9 cellular contexts compared by ENCODE assay signal in genomic region chr14:75399819-75400678, GRCh38. TPM values are rescaled to one million over a fixed set of nuclear protein-coding genes. Genes with fewer than 3 reads are reported as not detected.
DNase-seq lines count a peak whose midpoint lies in the region; ATAC-seq and TF ChIP-seq lines count a peak whose summit lies in the region.
"Had no signal": no experiment of that assay in that cellular context is flagged by ENCODE, and none has a peak within 500 bp of the region (broad histone marks: within the 10 kb centered on the region; RNA-seq: fewer than 3 reads in every experiment).

No MANE protein-coding gene starts in this region.

- no peak for TF ChIP-seq CTCF in epithelial cell of esophagus (IDR thresholded peaks at IDR 0.05; ENCODE audit: insufficient read depth, low read depth, low read length, missing control alignments)

- DNase-seq in NCI-H748 (lab: John Stamatoyannopoulos, UW; ENCODE audit: unreplicated experiment) = peak; percentile 50
- DNase-seq in NCI-H748 treated with DMSO at 0.1 percent for 48 hours (lab: John Stamatoyannopoulos, UW) = no peak
- peak; percentile 66 for DNase-seq in NCI-H774 (lab: John Stamatoyannopoulos, UW)
- DNase-seq in epithelial cell of esophagus (ENCODE audit: low read depth) = peak; percentile 98
- peak; percentile 95 for DNase-seq in myocyte (ENCODE audit: low read depth)
- no peak for DNase-seq in GDM1 (lab: John Stamatoyannopoulos, UW)
- no peak for DNase-seq in stimulated activated CD4-positive, alpha-beta T cell treated with anti-CD3 and anti-CD28 coated beads, Interleukin-4, amount 100 ng/mL, for 1 hour

- H3K4me3 ChIP-seq in epithelial cell of esophagus (ENCODE audit: low read length) = no peak overlapping the region

- ATAC-seq in GM21576 (IDR thresholded peaks at IDR 0.05; ENCODE audit: unreplicated experiment) = no peak
- ATAC-seq: Panc1 had no signal

RNA-seq across cellular contexts. Expression of gene JDP2, which starts 27.8 kb away (rescaled TPM):
- 44.4 and 61.9 TPM in 2 replicates for total RNA-seq in myocyte
- 108 TPM for polyA plus RNA-seq in myocyte (2012)

Comparison
In these comparisons a context has a peak if more than half of its experiments do, and no peak if none do; other contexts are left out.
1. DNase-seq: peak in NCI-H748 (single experiment), NCI-H774 (single experiment), epithelial cell of esophagus (single experiment) and myocyte (single experiment); none in NCI-H748 treated with DMSO at 0.1 percent for 48 hours (single experiment), GDM1 (single experiment) and stimulated activated CD4-positive, alpha-beta T cell treated with anti-CD3 and anti-CD28 coated beads, Interleukin-4, amount 100 ng/mL, for 1 hour (single experiment).